ENCODE assay signal across 11 cellular contexts in the genomic region with DNA sequence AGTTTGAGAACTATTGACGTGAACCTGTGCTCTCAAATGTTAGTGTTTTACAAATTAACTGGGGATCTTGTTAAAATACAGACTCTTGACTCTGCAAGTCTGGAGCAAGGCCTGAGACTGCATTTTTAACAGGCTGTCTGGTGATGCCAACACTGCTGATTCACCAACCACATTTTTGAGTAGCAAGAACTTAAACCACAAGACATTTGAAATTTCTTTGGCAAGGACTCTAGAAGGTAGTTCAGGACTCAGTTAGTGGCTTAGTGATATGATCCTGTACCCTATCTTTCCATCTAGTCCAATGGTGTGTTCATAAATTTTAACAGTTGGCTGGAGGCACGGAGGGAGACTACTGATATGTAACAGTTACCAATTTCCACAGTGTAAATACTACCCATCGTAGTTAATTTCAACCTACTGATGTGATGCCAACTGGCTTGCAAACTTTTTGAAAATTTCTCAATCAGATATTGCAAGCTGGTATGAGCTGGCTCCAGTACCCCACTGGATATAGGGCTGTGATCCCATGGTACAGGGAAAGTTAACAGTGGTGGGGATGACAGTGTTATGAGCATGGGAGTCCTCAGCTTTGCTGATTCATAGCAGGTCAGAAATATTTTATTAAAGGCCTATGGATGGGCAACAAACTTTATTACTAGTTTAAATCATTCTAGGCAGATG.
DNase-seq lines count a peak whose midpoint lies in the region; ATAC-seq and TF ChIP-seq lines count a peak whose summit lies in the region.
"Had no signal": no experiment of that assay in that cellular context is flagged by ENCODE, and none has a peak within 500 bp of the region (broad histone marks: within the 10 kb centered on the region; RNA-seq: fewer than 3 reads in every experiment).

No MANE protein-coding gene starts in this region.

- H3K36me3 ChIP-seq in left lung, result no peaks in the 10 kb centered on the region
- H3K36me3 ChIP-seq: pancreas had no signal

- no peaks in the 10 kb centered on the region for H3K9me3 ChIP-seq in left lung
- H3K9me3 ChIP-seq: pancreas had no signal

- intact Hi-C loops in left lung (cut with DNase I), result no loop called here
- intact Hi-C loops in Right ventricle myocardium inferior (cut with DNase I), result loop anchor here (10.0 kb wide), 1 partner anchor 1392 kb away; no protein-coding TSS in a partner anchor

- DNase-seq in AG09309 (ENCODE audit: low read depth), result peak; percentile 97
- peak; percentile 90 for DNase-seq in HT1080 (ENCODE audit: low read depth)
- DNase-seq in amniotic epithelial cell (ENCODE audit: low read depth), result peak; percentile 97
- DNase-seq in left lung, result no peak
- no peak for DNase-seq in NCI-H187 treated with DMSO at 0.1 percent for 48 hours (lab: John Stamatoyannopoulos, UW)
- DNase-seq in stimulated activated naive CD4-positive, alpha-beta T cell (lab: John Stamatoyannopoulos, UW), result no peak
- no peak for DNase-seq in Right ventricle myocardium inferior (ENCODE audit: missing footprints)
- DNase-seq: caudate nucleus, DMS 273 treated with DMSO at 0.1 percent for 48 hours had no signal

- TF ChIP-seq CTCF in AG09309 (IDR thresholded peaks at IDR 0.05; ENCODE audit: control insufficient read depth, insufficient read depth, low read depth, low read length, missing control alignments) (no peak), left lung (IDR thresholded peaks at IDR 0.05) (no peak)

- no peaks in the 10 kb centered on the region for H3K27me3 ChIP-seq in left lung
- H3K27me3 ChIP-seq: pancreas had no signal

- H3K4me3 ChIP-seq in AG09309 (ENCODE audit: control insufficient read depth, low read depth, low read length) (no peak overlapping the region), left lung (no peak overlapping the region)
- H3K4me3 ChIP-seq: pancreas had no signal

- peaks cover 0 to 3% of the 10 kb centered on the region in 2 donors for H3K4me1 ChIP-seq in left lung
- H3K4me1 ChIP-seq: pancreas had no signal

- peak overlapping the region; percentile 58 to 82 for H3K27ac ChIP-seq in left lung
- H3K27ac ChIP-seq: pancreas had no signal

- peak; percentile 81 for ATAC-seq in left lung
- no peak for ATAC-seq in HG02678 (IDR thresholded peaks at IDR 0.05; ENCODE audit: unreplicated experiment)
- ATAC-seq in Right ventricle myocardium inferior, result no peak

Comparison
In these comparisons a context has a peak if more than half of its experiments do, and no peak if none do; other contexts are left out.
1. DNase-seq: peak in AG09309 (single experiment), HT1080 (single experiment) and amniotic epithelial cell (single experiment); none in left lung (0 of 2), NCI-H187 treated with DMSO at 0.1 percent for 48 hours (single experiment), stimulated activated naive CD4-positive, alpha-beta T cell (0 of 6) and Right ventricle myocardium inferior (single experiment).